ENCODE assay signal across 12 cellular contexts in genomic region chr11:15471028-15471708, GRCh38.
DNase-seq lines count a peak whose midpoint lies in the region; ATAC-seq and TF ChIP-seq lines count a peak whose summit lies in the region.
"Had no signal": no experiment of that assay in that cellular context is flagged by ENCODE, and none has a peak within 500 bp of the region (broad histone marks: within the 10 kb centered on the region; RNA-seq: fewer than 3 reads in every experiment).

No MANE protein-coding gene starts in this region.

- no peak overlapping the region for H3K4me3 ChIP-seq in upper lobe of right lung
- H3K4me3 ChIP-seq: A549, GM23248 had no signal

- ATAC-seq in HG03469 (IDR thresholded peaks at IDR 0.05; ENCODE audit: unreplicated experiment) = peak; percentile 74
- ATAC-seq in upper lobe of right lung = peak; percentile 40
- ATAC-seq: A549, T-cell had no signal

- H3K9me3 ChIP-seq in upper lobe of right lung = no peaks in the 10 kb centered on the region
- H3K9me3 ChIP-seq: A549 had no signal

- no peaks in the 10 kb centered on the region for H3K27me3 ChIP-seq in upper lobe of right lung

- DNase-seq in SKM-1 treated with dmso at 0.1 percent for 144 hours (lab: John Stamatoyannopoulos, UW; ENCODE audit: unreplicated experiment) (peak; percentile 38), SKM-1 (lab: John Stamatoyannopoulos, UW; ENCODE audit: unreplicated experiment) (no peak), NOMO-1 treated with DMSO at 0.1 percent for 48 hours (lab: John Stamatoyannopoulos, UW; ENCODE audit: unreplicated experiment) (peak; percentile 94), upper lobe of right lung (no peak), dedifferentiated amniotic fluid mesenchymal stem cell (ENCODE audit: extremely low spot score) (no peak), NCI-H1092 treated with DMSO at 0.1 percent for 48 hours (lab: John Stamatoyannopoulos, UW) (no peak), globus pallidus (ENCODE audit: low spot score) (no peak)
- DNase-seq: activated CD4-positive, alpha-beta T cell treated with anti-CD3 and anti-CD28 coated beads for 48 hours; GM23248; T-cell had no signal

- intact Hi-C loops in upper lobe of right lung (cut with DNase I) = no loop called here

- H3K27ac ChIP-seq in upper lobe of right lung = no peak overlapping the region
- H3K27ac ChIP-seq: A549, GM23248 had no signal

- no peaks in the 10 kb centered on the region for H3K4me1 ChIP-seq in upper lobe of right lung
- H3K4me1 ChIP-seq: A549 had no signal

- H3K36me3 ChIP-seq in upper lobe of right lung = no peaks in the 10 kb centered on the region

- TF ChIP-seq CTCF in upper lobe of right lung (IDR thresholded peaks at IDR 0.05) = no peak

Comparison
In these comparisons a context has a peak if more than half of its experiments do, and no peak if none do; other contexts are left out.
1. DNase-seq: peak in SKM-1 treated with dmso at 0.1 percent for 144 hours (single experiment) and NOMO-1 treated with DMSO at 0.1 percent for 48 hours (single experiment); none in SKM-1 (single experiment), upper lobe of right lung (single experiment), dedifferentiated amniotic fluid mesenchymal stem cell (single experiment), NCI-H1092 treated with DMSO at 0.1 percent for 48 hours (single experiment) and globus pallidus (single experiment).